ENCODE assay signal across 7 cellular contexts in genomic region chr4:120540625-120541024, GRCh38.
"Had no signal": no experiment of that assay in that cellular context is flagged by ENCODE, and none has a peak within 500 bp of the region (broad histone marks: within the 10 kb centered on the region; RNA-seq: fewer than 3 reads in every experiment).

No MANE protein-coding gene starts in this region.

- H3K9ac ChIP-seq: GM23248 had no signal

- H3K9me3 ChIP-seq: HAP-1 had no signal

- H2AFZ ChIP-seq: GM23248 had no signal

- H3K36me3 ChIP-seq: HAP-1 had no signal

- H3K4me1 Mint-ChIP-seq: IgD-negative memory B cell had no signal

- H3K27ac ChIP-seq: GM23248, HL-60 had no signal

- H3K36me3 Mint-ChIP-seq: IgD-negative memory B cell had no signal

- H3K27ac Mint-ChIP-seq: HFFc6, IgD-negative memory B cell had no signal

- H3K4me1 ChIP-seq: HAP-1 had no signal

- H3K27me3 Mint-ChIP-seq: IgD-negative memory B cell had no signal

- H3K4me3 Mint-ChIP-seq: HFFc6, IgD-negative memory B cell had no signal

- H3K4me3 ChIP-seq: GM23248, HAP-1 had no signal

- DNase-seq: GM23248, GOT3, H7, HFFc6 had no signal
